17 cellular contexts compared by ENCODE assay signal in the genomic region with DNA sequence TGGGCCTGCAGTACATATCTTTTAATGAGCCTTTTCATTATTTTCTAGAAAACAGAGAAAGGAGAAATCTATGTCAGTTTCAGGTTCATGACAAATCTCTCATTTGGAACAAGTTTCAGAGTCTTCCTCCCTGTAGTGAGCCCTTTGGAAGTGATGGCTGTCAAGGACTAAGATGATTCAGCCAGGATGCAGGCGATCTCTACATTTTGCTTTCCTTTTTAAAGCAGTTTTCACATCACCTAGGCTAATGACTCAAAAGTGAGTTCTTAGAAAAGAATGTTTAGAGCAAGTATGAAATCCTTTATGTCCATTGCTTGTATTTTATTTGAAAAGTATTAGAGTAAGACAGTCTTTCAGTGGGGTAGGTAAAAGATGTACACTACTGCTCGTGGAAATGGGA.
DNase-seq lines count a peak whose midpoint lies in the region; ATAC-seq, FAIRE-seq and TF ChIP-seq lines count a peak whose summit lies in the region.
"Had no signal": no experiment of that assay in that cellular context is flagged by ENCODE, and none has a peak within 500 bp of the region (broad histone marks: within the 10 kb centered on the region; RNA-seq: fewer than 3 reads in every experiment).

No MANE protein-coding gene starts in this region.

- peak; percentile 59 for DNase-seq in EH (ENCODE audit: low read depth)
- no peak for DNase-seq in HTR-8/SVneo (ENCODE audit: insufficient read length, low spot score)
- DNase-seq in kidney tubule cell (ENCODE audit: low spot score) = peak; percentile 57
- DNase-seq: CD4-positive, alpha-beta T cell; DMS79; GF-D8; KG1; MG63; NCI-H1092 treated with DMSO at 0.1 percent for 48 hours; NCI-H1694 treated with DMSO at 0.1 percent for 48 hours; NCI-H446; NCI-H748 treated with DMSO at 0.1 percent for 48 hours; SHP77 had no signal

- ATAC-seq in SK-N-SH treated with all-trans-retinoic acid at 6 μM for 48 hours = peak; percentile 26; the same call in 2 of the 3 replicates
- no peak for ATAC-seq in HG03520 (IDR thresholded peaks at IDR 0.05; ENCODE audit: unreplicated experiment)
- ATAC-seq in GM19463 (IDR thresholded peaks at IDR 0.05; ENCODE audit: unreplicated experiment) = no peak
- no peak for ATAC-seq in GM21526 (IDR thresholded peaks at IDR 0.05; ENCODE audit: low FRiP score, unreplicated experiment)

- peak; percentile 4 for FAIRE-seq in HTR-8/SVneo (lab: Jason Lieb, UNC)

TF ChIP-seq in SK-N-SH treated with all-trans-retinoic acid at 6 μM for 48 hours, 23 proteins besides CTCF, POLR2A, EP300 and RAD21:
- TF ChIP-seq OSR1 (CRISPR knock-in tag; IDR thresholded peaks at IDR 0.05) (no peak), ZNF8 (CRISPR knock-in tag; IDR thresholded peaks at IDR 0.05) (no peak)
- TF ChIP-seq, protein P1, sequence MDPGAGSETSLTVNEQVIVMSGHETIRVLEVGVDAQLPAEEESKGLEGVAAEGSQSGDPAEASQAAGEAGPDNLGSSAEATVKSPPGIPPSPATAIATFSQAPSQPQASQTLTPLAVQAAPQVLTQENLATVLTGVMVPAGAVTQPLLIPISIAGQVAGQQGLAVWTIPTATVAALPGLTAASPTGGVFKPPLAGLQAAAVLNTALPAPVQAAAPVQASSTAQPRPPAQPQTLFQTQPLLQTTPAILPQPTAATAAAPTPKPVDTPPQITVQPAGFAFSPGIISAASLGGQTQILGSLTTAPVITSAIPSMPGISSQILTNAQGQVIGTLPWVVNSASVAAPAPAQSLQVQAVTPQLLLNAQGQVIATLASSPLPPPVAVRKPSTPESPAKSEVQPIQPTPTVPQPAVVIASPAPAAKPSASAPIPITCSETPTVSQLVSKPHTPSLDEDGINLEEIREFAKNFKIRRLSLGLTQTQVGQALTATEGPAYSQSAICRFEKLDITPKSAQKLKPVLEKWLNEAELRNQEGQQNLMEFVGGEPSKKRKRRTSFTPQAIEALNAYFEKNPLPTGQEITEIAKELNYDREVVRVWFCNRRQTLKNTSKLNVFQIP (CRISPR knock-in tag; IDR thresholded peaks at IDR 0.05; ENCODE audit: borderline replicate concordance, low read depth) = no peak
- TF ChIP-seq, protein P2, sequence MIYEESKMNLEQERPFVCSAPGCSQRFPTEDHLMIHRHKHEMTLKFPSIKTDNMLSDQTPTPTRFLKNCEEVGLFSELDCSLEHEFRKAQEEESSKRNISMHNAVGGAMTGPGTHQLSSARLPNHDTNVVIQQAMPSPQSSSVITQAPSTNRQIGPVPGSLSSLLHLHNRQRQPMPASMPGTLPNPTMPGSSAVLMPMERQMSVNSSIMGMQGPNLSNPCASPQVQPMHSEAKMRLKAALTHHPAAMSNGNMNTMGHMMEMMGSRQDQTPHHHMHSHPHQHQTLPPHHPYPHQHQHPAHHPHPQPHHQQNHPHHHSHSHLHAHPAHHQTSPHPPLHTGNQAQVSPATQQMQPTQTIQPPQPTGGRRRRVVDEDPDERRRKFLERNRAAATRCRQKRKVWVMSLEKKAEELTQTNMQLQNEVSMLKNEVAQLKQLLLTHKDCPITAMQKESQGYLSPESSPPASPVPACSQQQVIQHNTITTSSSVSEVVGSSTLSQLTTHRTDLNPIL (CRISPR knock-in tag; IDR thresholded peaks at IDR 0.05; ENCODE audit: low read depth) = no peak
TF ChIP-seq in SK-N-SH treated with all-trans-retinoic acid at 6 μM for 48 hours: peak in this region for 0.
